24 cellular contexts compared by ENCODE assay signal in the genomic region with DNA sequence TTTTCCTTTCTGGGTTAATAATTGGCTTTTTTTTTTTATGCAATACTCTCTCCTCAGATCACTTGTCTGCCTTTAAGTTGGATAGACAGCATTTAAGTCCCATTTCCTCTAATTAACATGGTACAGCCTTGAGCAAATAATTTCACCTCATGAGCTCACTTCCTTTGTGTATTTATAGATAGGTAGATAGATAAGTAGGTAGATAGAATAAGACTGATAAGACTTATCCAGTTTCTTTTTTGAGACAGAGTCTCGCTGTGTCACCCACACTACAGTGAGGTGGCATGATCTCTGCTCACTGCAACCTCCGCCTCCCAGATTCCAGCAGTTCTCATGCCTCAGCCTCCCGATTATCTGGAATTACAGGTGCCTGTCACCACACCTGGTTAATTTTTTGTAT.
"Had no signal": no experiment of that assay in that cellular context is flagged by ENCODE, and none has a peak within 500 bp of the region (broad histone marks: within the 10 kb centered on the region; RNA-seq: fewer than 3 reads in every experiment).

No MANE protein-coding gene starts in this region.

- H3K4me1 Mint-ChIP-seq: memory B cell; naive B cell; nephron; stimulated activated memory B cell treated with anti-CD40 and anti-IgM and Interleukin-4, amounts not matched to agents 10 μg/mL and 1 μg/mL and 100 μg/mL, for 72 hours; stimulated activated naive CD8-positive, alpha-beta T cell treated with anti-CD3 and anti-CD28 coated beads, Interleukin-15, amount 100 ng/mL, for 72 hours had no signal

- H3K4me3 Mint-ChIP-seq: endodermal cell; memory B cell; naive B cell; nephron; neural progenitor cell; stimulated activated memory B cell treated with anti-CD40 and anti-IgM and Interleukin-4, amounts not matched to agents 10 μg/mL and 1 μg/mL and 100 μg/mL, for 72 hours; stimulated activated naive CD8-positive, alpha-beta T cell treated with anti-CD3 and anti-CD28 coated beads, Interleukin-15, amount 100 ng/mL, for 72 hours had no signal

- H3K27me3 Mint-ChIP-seq: progenitor cell of endocrine pancreas had no signal

- DNase-seq: dorsolateral prefrontal cortex; effector CD4-positive, alpha-beta T cell; endodermal cell; foreskin fibroblast; gastrocnemius medialis; head of caudate nucleus; naive B cell; sigmoid colon; stimulated activated CD4-positive, alpha-beta T cell treated with anti-CD3 and anti-CD28 coated beads, Interleukin-2, amount 100 ng/mL, for 24 hours; stimulated activated CD4-positive, alpha-beta T cell treated with anti-CD3 and anti-CD28 coated beads, Interleukin-4, amount 100 ng/mL, for 4 hours; stimulated activated naive CD8-positive, alpha-beta T cell treated with anti-CD3 and anti-CD28 coated beads, Interleukin-15, amount 100 ng/mL, for 72 hours; trophoblast cell had no signal

- H3K9me3 Mint-ChIP-seq: stimulated activated naive CD8-positive, alpha-beta T cell treated with anti-CD3 and anti-CD28 coated beads, Interleukin-15, amount 100 ng/mL, for 72 hours had no signal

- H3K27ac Mint-ChIP-seq: endodermal cell; memory B cell; neural progenitor cell; progenitor cell of endocrine pancreas; stimulated activated memory B cell treated with anti-CD40 and anti-IgM and Interleukin-4, amounts not matched to agents 10 μg/mL and 1 μg/mL and 100 μg/mL, for 72 hours; stimulated activated naive CD8-positive, alpha-beta T cell treated with anti-CD3 and anti-CD28 coated beads, Interleukin-15, amount 100 ng/mL, for 72 hours had no signal

- H3K4me1 ChIP-seq: gastrocnemius medialis, parathyroid adenoma, right atrium auricular region, sigmoid colon, suprapubic skin, vagina had no signal

- H3K4me3 ChIP-seq: dorsolateral prefrontal cortex, gastrocnemius medialis, lung, neural progenitor cell, right atrium auricular region, sigmoid colon, suprapubic skin, vagina had no signal

- H3K36me3 ChIP-seq: gastrocnemius medialis, neural progenitor cell, right atrium auricular region, sigmoid colon, suprapubic skin, vagina had no signal

- H3K36me3 Mint-ChIP-seq: memory B cell; naive B cell; neural progenitor cell; stimulated activated memory B cell treated with anti-CD40 and anti-IgM and Interleukin-4, amounts not matched to agents 10 μg/mL and 1 μg/mL and 100 μg/mL, for 72 hours had no signal

- ATAC-seq: esophagus mucosa; gastrocnemius medialis; left lobe of liver; stimulated activated memory B cell treated with anti-CD40 and anti-IgM and Interleukin-4, amounts not matched to agents 10 μg/mL and 1 μg/mL and 100 μg/mL, for 72 hours; stimulated activated naive CD8-positive, alpha-beta T cell treated with anti-CD3 and anti-CD28 coated beads, Interleukin-15, amount 100 ng/mL, for 72 hours had no signal

- H3K9me3 ChIP-seq: gastrocnemius medialis, sigmoid colon, suprapubic skin, vagina had no signal
